Comparison of ENCODE assay signal across 27 cellular contexts in the genomic region with DNA sequence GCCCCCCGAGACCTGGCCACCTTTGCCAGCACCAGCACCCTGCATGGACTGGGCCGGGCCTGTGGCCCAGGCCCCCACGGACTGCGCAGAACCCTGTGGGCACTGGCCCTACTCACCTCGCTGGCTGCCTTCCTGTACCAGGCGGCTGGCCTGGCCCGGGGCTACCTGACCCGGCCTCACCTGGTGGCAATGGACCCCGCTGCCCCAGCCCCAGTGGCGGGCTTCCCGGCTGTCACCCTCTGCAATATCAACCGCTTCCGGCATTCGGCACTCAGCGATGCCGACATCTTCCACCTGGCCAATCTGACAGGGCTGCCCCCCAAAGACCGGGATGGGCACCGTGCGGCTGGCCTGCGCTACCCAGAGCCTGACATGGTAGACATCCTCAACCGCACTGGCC. TPM values are rescaled to one million over a fixed set of nuclear protein-coding genes. Genes with fewer than 3 reads are reported as not detected.
"Had no signal": no experiment of that assay in that cellular context is flagged by ENCODE, and none has a peak within 500 bp of the region (broad histone marks: within the 10 kb centered on the region; RNA-seq: fewer than 3 reads in every experiment).

No MANE protein-coding gene starts in this region.

- H3K9me3 ChIP-seq: lower lobe of right lung, mucosa of descending colon, pancreas, psoas muscle, transverse colon had no signal

- H3K36me3 Mint-ChIP-seq: activated CD4-positive, alpha-beta memory T cell treated with anti-CD3 and anti-CD28 coated beads for 36 hours; activated naive CD8-positive, alpha-beta T cell treated with anti-CD3 and anti-CD28 coated beads for 36 hours had no signal

- H3K4me3 Mint-ChIP-seq: activated CD4-positive, alpha-beta memory T cell treated with anti-CD3 and anti-CD28 coated beads for 36 hours; activated naive CD8-positive, alpha-beta T cell treated with anti-CD3 and anti-CD28 coated beads for 36 hours; central memory CD8-positive, alpha-beta T cell; T-helper 1 cell treated with Interleukin-12 subunit alpha and Interleukin-12 subunit beta and Interleukin-4 antibody, amounts not matched to agents 30 μg/mL and 1 μg/mL, for 36 hours had no signal

- H3K27ac Mint-ChIP-seq: activated CD4-positive, alpha-beta memory T cell treated with anti-CD3 and anti-CD28 coated beads for 36 hours; activated naive CD8-positive, alpha-beta T cell treated with anti-CD3 and anti-CD28 coated beads for 36 hours; effector memory CD8-positive, alpha-beta T cell; immature natural killer cell; naive B cell; T-helper 1 cell treated with Interleukin-12 subunit alpha and Interleukin-12 subunit beta and Interleukin-4 antibody, amounts not matched to agents 30 μg/mL and 1 μg/mL, for 36 hours had no signal

- ATAC-seq: effector memory CD8-positive, alpha-beta T cell; esophagus mucosa; left lobe of liver had no signal

- H3K9me3 Mint-ChIP-seq: activated CD4-positive, alpha-beta memory T cell treated with anti-CD3 and anti-CD28 coated beads for 36 hours; activated naive CD8-positive, alpha-beta T cell treated with anti-CD3 and anti-CD28 coated beads for 36 hours; central memory CD8-positive, alpha-beta T cell; effector memory CD8-positive, alpha-beta T cell; T-helper 1 cell treated with Interleukin-12 subunit alpha and Interleukin-12 subunit beta and Interleukin-4 antibody, amounts not matched to agents 30 μg/mL and 1 μg/mL, for 36 hours had no signal

- H3K27ac ChIP-seq: hepatocyte, lower lobe of right lung, pancreas, psoas muscle, transverse colon had no signal

- H3K36me3 ChIP-seq: lower lobe of right lung, pancreas, transverse colon had no signal

- H3K4me1 ChIP-seq: pancreas had no signal

- DNase-seq: activated CD4-positive, alpha-beta memory T cell treated with anti-CD3 and anti-CD28 coated beads for 36 hours; activated CD4-positive, alpha-beta T cell treated with anti-CD3 and anti-CD28 coated beads for 48 hours; activated naive CD4-positive, alpha-beta T cell treated with Interleukin-2 at 50 U/mL for 16 hours; activated naive CD8-positive, alpha-beta T cell treated with anti-CD3 and anti-CD28 coated beads for 36 hours; activated T-cell treated with anti-CD3 and anti-CD28 coated beads, Interleukin-2, amount 50 U/mL, for 48 hours; effector memory CD8-positive, alpha-beta T cell; immature natural killer cell; lower lobe of right lung; mesendoderm; naive B cell; pancreas; psoas muscle; stimulated activated CD4-positive, alpha-beta T cell treated with anti-CD3 and anti-CD28 coated beads, Interleukin-12 subunit alpha, Interleukin-12 subunit beta, amount 100 ng/mL, for 4 hours; transverse colon had no signal

- H3K79me2 ChIP-seq: hepatocyte had no signal

- H2AFZ ChIP-seq: hepatocyte had no signal

- H3K4me3 ChIP-seq: hepatocyte, lower lobe of right lung, mucosa of descending colon, pancreas, transverse colon had no signal

- H3K27me3 ChIP-seq: pancreas had no signal

- FAIRE-seq: astrocyte, colon, endothelial cell of umbilical vein, pancreas, urothelium cell line had no signal

RNA-seq across cellular contexts. Expression of gene ASIC4, which starts 0.6 kb away (rescaled TPM):
- total RNA-seq: activated naive CD8-positive, alpha-beta T cell treated with anti-CD3 and anti-CD28 coated beads for 36 hours; dermis microvascular lymphatic vessel endothelial cell; endothelial cell of umbilical vein; esophagus mucosa; hepatocyte; kidney epithelial cell; skeletal muscle tissue; transverse colon had no signal
- polyA plus RNA-seq: endothelial cell of umbilical vein, hepatocyte, immature natural killer cell had no signal

RNA-seq across cellular contexts. Expression of gene TMEM198, which starts 29.0 kb away (rescaled TPM):
- total RNA-seq: dermis microvascular lymphatic vessel endothelial cell, endothelial cell of umbilical vein had no signal
- polyA plus RNA-seq: endothelial cell of umbilical vein had no signal
